In genomic region chr4:4542824-4543485, GRCh38 we compare ENCODE assay signal across 8 cellular contexts. TPM values are rescaled to one million over a fixed set of nuclear protein-coding genes. Genes with fewer than 3 reads are reported as not detected.
DNase-seq lines count a peak whose midpoint lies in the region; ATAC-seq and TF ChIP-seq lines count a peak whose summit lies in the region.

No MANE protein-coding gene starts in this region.

- H3K27ac ChIP-seq in transverse colon: peak overlapping the region; percentile 83 to 93 (median 90)

- CTCF ChIA-PET in activated naive CD4-positive, alpha-beta T cell treated with anti-CD3 and anti-CD28 coated beads for 36 hours (lab: Charles Lee): interaction anchor here (0.5 to 1.2 kb wide), 2 partner anchors 59 to 89 kb away, joined by 3 read pairs; no protein-coding TSS in a partner anchor
- CTCF ChIA-PET in activated B cell treated with CpG ODN at 0.5 μM for 24 hours (lab: Charles Lee): interaction anchor here (1.1 to 1.6 kb wide), 2 partner anchors 30 to 32 kb away, joined by 3 to 4 read pairs; no protein-coding TSS in a partner anchor

- no peak for TF ChIP-seq EP300 in transverse colon (IDR thresholded peaks at IDR 0.05; ENCODE audit: low read depth)

- no peak for TF ChIP-seq CTCF in activated B cell treated with CpG ODN at 0.5 μM for 24 hours (IDR thresholded peaks at IDR 0.05)
- no peak for TF ChIP-seq CTCF in transverse colon (IDR thresholded peaks at IDR 0.05)

- peaks cover 40% of the 10 kb centered on the region for H3K4me1 Mint-ChIP-seq in activated naive CD4-positive, alpha-beta T cell treated with anti-CD3 and anti-CD28 coated beads for 36 hours (ENCODE audit: low read depth)
- H3K4me1 Mint-ChIP-seq in activated B cell treated with CpG ODN at 0.5 μM for 24 hours (peaks cover 42% of the 10 kb centered on the region), immature natural killer cell (peaks cover 46 to 68% of the 10 kb centered on the region in 2 donors)

- no peaks in the 10 kb centered on the region for H3K36me3 ChIP-seq in transverse colon

- H3K27me3 ChIP-seq in transverse colon: no peaks in the 10 kb centered on the region

- intact Hi-C loops in activated naive CD4-positive, alpha-beta T cell treated with anti-CD3 and anti-CD28 coated beads for 36 hours (cut with micrococcal nuclease): loop anchor here (1.0 to 5.0 kb wide), 3 partner anchors 41 to 295 kb away; partner anchors contain the start of gene TMEM128
- intact Hi-C loops in activated B cell treated with CpG ODN at 0.5 μM for 24 hours (cut with micrococcal nuclease): loop anchor here (1.0 to 5.0 kb wide), 4 partner anchors 32 to 296 kb away; partner anchors contain the start of genes LYAR, TMEM128 and ZBTB49
- intact Hi-C loops in transverse colon (cut with DNase I; ENCODE audit: low total_unique reads): no loop called here

- H3K27ac Mint-ChIP-seq in activated naive CD4-positive, alpha-beta T cell treated with anti-CD3 and anti-CD28 coated beads for 36 hours: peak overlapping the region; percentile 87
- H3K27ac Mint-ChIP-seq in activated B cell treated with CpG ODN at 0.5 μM for 24 hours (peak overlapping the region; percentile 88), immature natural killer cell (peak overlapping the region; percentile 94 to 99 (median 97))

- 30% methylated on average over 10 to 11 of the region's 11 CpGs for WGBS in transverse colon (ENCODE audit: low coverage in 1 of 2), 2 donors

- no peak for ATAC-seq in activated B cell treated with CpG ODN at 0.5 μM for 24 hours (ENCODE audit: low read depth)
- ATAC-seq in HG03439 (IDR thresholded peaks at IDR 0.05; ENCODE audit: unreplicated experiment): no peak

- H3K4me1 ChIP-seq in transverse colon: peaks cover 17 to 33% (median 22%) of the 10 kb centered on the region in 4 donors

- no peaks in the 10 kb centered on the region for H3K9me3 ChIP-seq in transverse colon

- H3K4me3 ChIP-seq in transverse colon: peak overlapping the region in 3 of 4 donors; percentile 82 to 91 (median 87)

- peak overlapping the region; percentile 92 for H3K4me3 Mint-ChIP-seq in activated naive CD4-positive, alpha-beta T cell treated with anti-CD3 and anti-CD28 coated beads for 36 hours
- H3K4me3 Mint-ChIP-seq in activated B cell treated with CpG ODN at 0.5 μM for 24 hours (peak overlapping the region; percentile 90), immature natural killer cell (peak overlapping the region; percentile 97 to 99 (median 98))

- in situ Hi-C loops in transverse colon (cut with MboI; ENCODE audit: low pct_ligation_motif_present in 1 of 4, low pct_unique_long_range_greater_than_20kb in 1 of 4, low sequenced_read_pairs in 3 of 4): no loop called here
- in situ Hi-C loops in ACHN (cut with HindIII; ENCODE audit: low pct_ligation_motif_present, low pct_unique_long_range_greater_than_20kb, low sequenced_read_pairs): no loop called here

- no peak for TF ChIP-seq POLR2A in transverse colon (IDR thresholded peaks at IDR 0.05)

- peaks cover 23% of the 10 kb centered on the region for H3K36me3 Mint-ChIP-seq in activated naive CD4-positive, alpha-beta T cell treated with anti-CD3 and anti-CD28 coated beads for 36 hours (ENCODE audit: low read depth)
- H3K36me3 Mint-ChIP-seq in activated B cell treated with CpG ODN at 0.5 μM for 24 hours (ENCODE audit: low read depth) (peaks cover 32% of the 10 kb centered on the region), immature natural killer cell (peaks cover 10 to 21% (median 15%) of the 10 kb centered on the region in 3 donors)

- no peaks in the 10 kb centered on the region for H3K9me3 Mint-ChIP-seq in activated naive CD4-positive, alpha-beta T cell treated with anti-CD3 and anti-CD28 coated beads for 36 hours
- H3K9me3 Mint-ChIP-seq in activated B cell treated with CpG ODN at 0.5 μM for 24 hours (no peaks in the 10 kb centered on the region), immature natural killer cell (no peaks in the 10 kb centered on the region)

- POLR2A ChIA-PET in activated B cell treated with CpG ODN at 0.5 μM for 24 hours (lab: Charles Lee): interaction anchor here (0.9 to 2.5 kb wide), 6 partner anchors 9 to 401 kb away, joined by 4 to 32 read pairs (median 6); partner anchors contain the start of gene TMEM128

- peak; percentile 6 for DNase-seq in activated naive CD4-positive, alpha-beta T cell treated with anti-CD3 and anti-CD28 coated beads for 36 hours
- DNase-seq in activated naive CD4-positive, alpha-beta T cell treated with Interleukin-2 at 50 U/mL for 16 hours: no peak
- DNase-seq in activated B cell treated with CpG ODN at 0.5 μM for 24 hours: no peak
- no peak for DNase-seq in immature natural killer cell
- no peak for DNase-seq in transverse colon
- DNase-seq in AML-193 (lab: John Stamatoyannopoulos, UW): no peak
- DNase-seq in ACHN: no peak

- no peaks in the 10 kb centered on the region for H3K27me3 Mint-ChIP-seq in activated naive CD4-positive, alpha-beta T cell treated with anti-CD3 and anti-CD28 coated beads for 36 hours (ENCODE audit: low read depth)
- H3K27me3 Mint-ChIP-seq in activated B cell treated with CpG ODN at 0.5 μM for 24 hours: no peaks in the 10 kb centered on the region
- peaks cover 2 to 14% (median 3%) of the 10 kb centered on the region in 3 donors for H3K27me3 Mint-ChIP-seq in immature natural killer cell (ENCODE audit: low read depth in 3 of 3)

RNA-seq across cellular contexts. Expression of gene STX18, which starts 1.1 kb away (rescaled TPM):
- 10 to 100 TPM; 18.3 to 19.0 TPM for total RNA-seq in activated naive CD4-positive, alpha-beta T cell treated with anti-CD3 and anti-CD28 coated beads for 36 hours
- 27.1 and 27.3 TPM in 2 replicates for total RNA-seq in activated B cell treated with CpG ODN at 0.5 μM for 24 hours
- 10 to 100 TPM; 22.5 to 26.6 (median 23.3) TPM for polyA plus RNA-seq in immature natural killer cell
- 10 to 100 TPM in 3 of 4 donors, 1 to 10 TPM in 1; 9.2 to 56.9 (median 42.1) TPM for total RNA-seq in transverse colon
